In genomic region chr3:4491873-4492239, GRCh38 we compare ENCODE assay signal across 8 cellular contexts. TPM values are rescaled to one million over a fixed set of nuclear protein-coding genes. Genes with fewer than 3 reads are reported as not detected.
A peak's percentile ranks its signal among the peaks of the same experiment; 100 is the strongest.
DNase-seq lines count a peak whose midpoint lies in the region; ATAC-seq and TF ChIP-seq lines count a peak whose summit lies in the region.

No MANE protein-coding gene starts in this region.

- no CpG with 5 or more reads among the region's 7 CpGs for WGBS in H9 (ENCODE audit: extremely low coverage, insufficient read length, low lambda C conversion rate)

- H3K36me3 Mint-ChIP-seq in H9 (ENCODE audit: insufficient read depth in 1 of 3, low read depth in 3 of 3), result no peaks in the 10 kb centered on the region

- H3K9me3 ChIP-seq in H9 (ENCODE audit: control insufficient read depth, low read depth, low read length) (no peaks in the 10 kb centered on the region), gastrocnemius medialis (no peaks in the 10 kb centered on the region)

- DNase-seq in H9 (no peak), fibroblast of the aortic adventitia (ENCODE audit: low read depth) (no peak), gastrocnemius medialis (no peak), foreskin melanocyte (no peak), RPMI8226 (no peak)

- H2BK20ac ChIP-seq in H9 (ENCODE audit: low read depth, low read length, poor library complexity, severe bottlenecking), result no peak overlapping the region

- H4K91ac ChIP-seq in H9 (ENCODE audit: insufficient read length, low read depth, low read length), result no peak overlapping the region

- no peaks in the 10 kb centered on the region for H3K36me3 ChIP-seq in gastrocnemius medialis

- H4K8ac ChIP-seq in H9 (replicated peaks; ENCODE audit: insufficient read length, low read depth, low read length), result no peak overlapping the region

- no peak overlapping the region for H2AFZ ChIP-seq in H9 (ENCODE audit: low read length)

- no peak overlapping the region for H3K18ac ChIP-seq in H9 (ENCODE audit: insufficient read length, low read depth, low read length)

- H2BK120ac ChIP-seq in H9 (ENCODE audit: low read depth, low read length, poor library complexity, severe bottlenecking), result no peak overlapping the region

- TF ChIP-seq CTCF in H9 (conservative IDR thresholded peaks at IDR 0.05), result no peak
- no peak for TF ChIP-seq CTCF in VCaP (conservative IDR thresholded peaks at IDR 0.05)
- no peak for TF ChIP-seq CTCF in fibroblast of the aortic adventitia (IDR thresholded peaks at IDR 0.05; ENCODE audit: insufficient read depth, low read length)
- no peak for TF ChIP-seq CTCF in gastrocnemius medialis (IDR thresholded peaks at IDR 0.05 in 4 of 5, conservative IDR thresholded peaks at IDR 0.05 in 1 of 5)

- no peak overlapping the region for H3K23ac ChIP-seq in H9 (ENCODE audit: insufficient read length, low read depth, low read length)

- no peak for TF ChIP-seq POLR2A in gastrocnemius medialis (IDR thresholded peaks at IDR 0.05)

- no peak overlapping the region for H3K56ac ChIP-seq in H9 (ENCODE audit: insufficient read length, low read depth, low read length)

- peak overlapping the region; percentile 68 for H3K9ac ChIP-seq in H9 (ENCODE audit: extremely low read depth, insufficient read length, low read length)

- H3K4ac ChIP-seq in H9 (ENCODE audit: low read depth, low read length), result no peak overlapping the region

- peak overlapping the region; percentile 88 to 92 for H3K4me3 Mint-ChIP-seq in H9

- no peak overlapping the region for H2BK5ac ChIP-seq in H9 (ENCODE audit: insufficient read length, low read length)

- ATAC-seq in gastrocnemius medialis (no peak), HG03135 (IDR thresholded peaks at IDR 0.05; ENCODE audit: unreplicated experiment) (no peak), GM19324 (IDR thresholded peaks at IDR 0.05; ENCODE audit: low FRiP score, unreplicated experiment) (no peak)

- peaks cover 54% of the 10 kb centered on the region for H3K27me3 Mint-ChIP-seq in H9 (ENCODE audit: low read depth)

- intact Hi-C loops in gastrocnemius medialis (cut with DNase I; ENCODE audit: low total_unique reads), result loop anchor here (5.0 to 10.0 kb wide), 5 partner anchors 90 to 703 kb away; partner anchors contain the start of genes ARL8B and SETMAR

- peak overlapping the region; percentile 83 for H3K4me3 ChIP-seq in fibroblast of the aortic adventitia (ENCODE audit: low read depth, low read length)
- H3K4me3 ChIP-seq in gastrocnemius medialis, result peak overlapping the region; percentile 78 to 97 (median 87)

- H4K20me1 ChIP-seq in H9 (ENCODE audit: control insufficient read depth, insufficient read depth, insufficient read length), result no peaks in the 10 kb centered on the region

- H3K27me3 ChIP-seq in H9 (ENCODE audit: insufficient read depth, low read length), result no peaks in the 10 kb centered on the region
- H3K27me3 ChIP-seq in gastrocnemius medialis, result no peaks in the 10 kb centered on the region

- H3K4me1 Mint-ChIP-seq in H9, result peaks cover 13 to 16% of the 10 kb centered on the region in 2 experiments

- peak overlapping the region; percentile 82 for H3K4me2 ChIP-seq in H9 (ENCODE audit: insufficient read depth, insufficient read length, low read length)

- no peak overlapping the region for H4K5ac ChIP-seq in H9 (ENCODE audit: insufficient read length, low read depth, low read length)

- no peak overlapping the region for H2BK12ac ChIP-seq in H9 (ENCODE audit: insufficient read length, low read depth, low read length)

- H3K14ac ChIP-seq in H9 (ENCODE audit: insufficient read depth, low read length), result no peak overlapping the region

- no peak overlapping the region for H2BK15ac ChIP-seq in H9 (ENCODE audit: low read depth, low read length)

- H3K27ac Mint-ChIP-seq in H9, result 0 out of 7 replicates have a peak overlapping the region, but pooled peaks of 1 of the 3 experiments have one; percentile 98

- no peak overlapping the region for H3K27ac ChIP-seq in H9 (ENCODE audit: insufficient read length, low read depth, low read length)
- peak overlapping the region; percentile 95 for H3K27ac ChIP-seq in VCaP
- peak overlapping the region in 2 of 4 donors; percentile 90 to 95 for H3K27ac ChIP-seq in gastrocnemius medialis

- no peaks in the 10 kb centered on the region for H3K79me1 ChIP-seq in H9 (ENCODE audit: insufficient read depth, low read depth, low read length, poor library complexity, severe bottlenecking)

- H3K9me3 Mint-ChIP-seq in H9, result no peaks in the 10 kb centered on the region

- in situ Hi-C loops in gastrocnemius medialis (cut with MboI; ENCODE audit: low sequenced_read_pairs in 4 of 4), result no loop called here

- peaks cover 16% of the 10 kb centered on the region for H3K23me2 ChIP-seq in H9 (ENCODE audit: insufficient read length, low read depth, low read length, poor library complexity, severe bottlenecking)

- H3K4me1 ChIP-seq in H9 (ENCODE audit: insufficient read depth, low read length) (0 out of 2 replicates have a peak, but pooled peaks cover 2% of the 10 kb centered on the region), gastrocnemius medialis (peaks cover 16 to 25% of the 10 kb centered on the region in 2 donors)

- no peak overlapping the region for H2AK5ac ChIP-seq in H9 (ENCODE audit: insufficient read length, low read length)

- no peak overlapping the region for H3T11ph ChIP-seq in H9 (ENCODE audit: low read length)

- no peaks in the 10 kb centered on the region for H3K79me2 ChIP-seq in H9 (ENCODE audit: insufficient read depth, low read length)

RNA-seq across cellular contexts. Expression of gene ITPR1, which starts 1.3 kb away (rescaled TPM):
- 1.8 and 4.2 TPM in 2 replicates for total RNA-seq in H9 (2021)
- 8.9 and 52.4 TPM in 2 replicates for total RNA-seq in fibroblast of the aortic adventitia (ENCODE audit: low replicate concordance)
- total RNA-seq in gastrocnemius medialis, result 10 to 100 TPM in 2 of 4 donors, 1 to 10 TPM in 2; 5.5 to 21.7 (median 11.3) TPM

RNA-seq across cellular contexts. Expression of gene SUMF1, which starts 24.8 kb away (rescaled TPM):
- 9.5 and 10.6 TPM in 2 replicates for total RNA-seq in H9 (2021)
- 43.3 and 45.6 TPM in 2 replicates for total RNA-seq in fibroblast of the aortic adventitia (ENCODE audit: low replicate concordance)
- total RNA-seq in gastrocnemius medialis, result 1 to 10 TPM; 4.4 to 9.4 (median 7.6) TPM
